ENCODE assay signal across 14 cellular contexts in the genomic region with DNA sequence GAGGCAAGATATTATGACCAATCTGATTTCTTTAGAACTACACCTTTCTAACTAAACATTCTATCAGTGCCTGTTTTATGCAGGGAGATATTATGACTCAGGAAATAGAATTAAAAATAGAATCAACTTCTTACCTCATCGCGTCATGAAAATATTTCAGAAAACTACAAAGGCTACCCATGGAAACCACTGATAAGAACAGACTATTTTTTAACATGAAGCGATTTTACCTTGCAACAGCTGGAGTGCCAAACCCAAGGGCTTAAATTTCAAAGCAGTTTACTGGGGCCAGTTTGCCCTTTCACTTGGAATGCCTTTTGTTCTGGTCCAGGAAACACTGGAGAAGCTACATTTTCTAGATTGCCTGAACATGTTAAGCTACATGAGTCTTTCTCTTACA.
DNase-seq lines count a peak whose midpoint lies in the region; ATAC-seq and TF ChIP-seq lines count a peak whose summit lies in the region.
"Had no signal": no experiment of that assay in that cellular context is flagged by ENCODE, and none has a peak within 500 bp of the region (broad histone marks: within the 10 kb centered on the region; RNA-seq: fewer than 3 reads in every experiment).

No MANE protein-coding gene starts in this region.

- H3K9ac ChIP-seq in endodermal cell (ENCODE audit: extremely low read depth, low read length, poor library complexity, severe bottlenecking): no peak overlapping the region
- no peak overlapping the region for H3K9ac ChIP-seq in neural progenitor cell

- H3K79me2 ChIP-seq in neural progenitor cell (ENCODE audit: low read depth): peaks cover 15% of the 10 kb centered on the region

- H3K4me2 ChIP-seq in neural progenitor cell: peak overlapping the region; percentile 50

- peak; percentile 19 for ATAC-seq in GM19351 (IDR thresholded peaks at IDR 0.05; ENCODE audit: unreplicated experiment)
- ATAC-seq in GM19455 (IDR thresholded peaks at IDR 0.05; ENCODE audit: unreplicated experiment): no peak
- ATAC-seq in GM18870 (IDR thresholded peaks at IDR 0.05; ENCODE audit: unreplicated experiment): no peak
- ATAC-seq: natural killer cell had no signal

- H3K36me3 Mint-ChIP-seq in endodermal cell (ENCODE audit: low read depth) (peaks cover 16% of the 10 kb centered on the region), neural progenitor cell (peaks cover 41% of the 10 kb centered on the region)
- H3K36me3 Mint-ChIP-seq: CD4-positive, alpha-beta memory T cell; natural killer cell had no signal

- H3K9me3 ChIP-seq in endodermal cell (ENCODE audit: control insufficient read depth, low read length) (no peaks in the 10 kb centered on the region), neural progenitor cell (ENCODE audit: low read depth) (no peaks in the 10 kb centered on the region)
- H3K9me3 ChIP-seq: vagina had no signal

- H3K36me3 ChIP-seq in endodermal cell (ENCODE audit: control insufficient read depth, insufficient read depth, low read length) (peaks cover 7% of the 10 kb centered on the region), neural progenitor cell (peaks cover 7% of the 10 kb centered on the region)

- H3K4me1 Mint-ChIP-seq in endodermal cell (peaks cover 22% of the 10 kb centered on the region), neural progenitor cell (peaks cover 24% of the 10 kb centered on the region)
- H3K4me1 Mint-ChIP-seq: CD4-positive, alpha-beta memory T cell had no signal

- H3K4me3 ChIP-seq in endodermal cell (ENCODE audit: low read length) (no peak overlapping the region), neural progenitor cell (peak overlapping the region; percentile 10)
- H3K4me3 ChIP-seq: vagina had no signal

- TF ChIP-seq CTCF in endodermal cell (conservative IDR thresholded peaks at IDR 0.05) (no peak), neural progenitor cell (IDR thresholded peaks at IDR 0.05) (no peak)

- peak overlapping the region; percentile 16 for H3K27ac ChIP-seq in endodermal cell (ENCODE audit: low read depth, low read length)
- peak overlapping the region; percentile 30 for H3K27ac ChIP-seq in neural progenitor cell
- H3K27ac ChIP-seq: vagina had no signal

- peaks cover 2% of the 10 kb centered on the region for H3F3A ChIP-seq in neural progenitor cell (ENCODE audit: low read depth)

- peak overlapping the region; percentile 77 for H3K27ac Mint-ChIP-seq in endodermal cell
- peak overlapping the region; percentile 22 for H3K27ac Mint-ChIP-seq in neural progenitor cell
- H3K27ac Mint-ChIP-seq: CD4-positive, alpha-beta memory T cell; natural killer cell had no signal

- no peak overlapping the region for H2AFZ ChIP-seq in neural progenitor cell (replicated peaks)

- no peaks in the 10 kb centered on the region for H3K27me3 Mint-ChIP-seq in endodermal cell (ENCODE audit: insufficient read depth)
- H3K27me3 Mint-ChIP-seq in neural progenitor cell (ENCODE audit: insufficient read depth, low read depth): no peaks in the 10 kb centered on the region
- H3K27me3 Mint-ChIP-seq: CD4-positive, alpha-beta memory T cell had no signal

- H3K9me3 Mint-ChIP-seq in endodermal cell (no peaks in the 10 kb centered on the region), neural progenitor cell (no peaks in the 10 kb centered on the region)
- H3K9me3 Mint-ChIP-seq: natural killer cell had no signal

- H3K4me3 Mint-ChIP-seq in endodermal cell: no peak overlapping the region
- H3K4me3 Mint-ChIP-seq in neural progenitor cell: no peak overlapping the region
- H3K4me3 Mint-ChIP-seq: CD4-positive, alpha-beta memory T cell; natural killer cell had no signal

- no peaks in the 10 kb centered on the region for H3K4me1 ChIP-seq in endodermal cell (ENCODE audit: control insufficient read depth, insufficient read depth, low read length)
- H3K4me1 ChIP-seq in neural progenitor cell: peaks cover 19% of the 10 kb centered on the region

- peaks cover 6% of the 10 kb centered on the region for H4K20me1 ChIP-seq in neural progenitor cell (ENCODE audit: low read depth)

- H3K27me3 ChIP-seq in endodermal cell (ENCODE audit: control insufficient read depth, insufficient read depth, low read length, poor library complexity, severe bottlenecking) (no peaks in the 10 kb centered on the region), neural progenitor cell (no peaks in the 10 kb centered on the region)
- H3K27me3 ChIP-seq: vagina had no signal

- peak; percentile 54 for DNase-seq in NCI-H226
- no peak for DNase-seq in endodermal cell
- DNase-seq in neural progenitor cell (ENCODE audit: low spot score): peak; percentile 59
- no peak for DNase-seq in stimulated activated CD4-positive, alpha-beta T cell treated with anti-CD3 and anti-CD28 coated beads, Interleukin-4, amount 100 ng/mL, for 24 hours
- DNase-seq in NCI-H748 treated with DMSO at 0.1 percent for 48 hours (lab: John Stamatoyannopoulos, UW): no peak
- DNase-seq: activated CD4-positive, alpha-beta T cell treated with anti-CD3 and anti-CD28 coated beads, Interleukin-2, amount 50 U/mL, for 48 hours; anterior cingulate cortex; CD4-positive, alpha-beta memory T cell; natural killer cell; NCI-H1436 had no signal

- 67 to 80% methylated on average over 1 to 3 of the region's 3 CpGs for WGBS in endodermal cell (ENCODE audit: insufficient coverage in 1 of 2, insufficient read length in 1 of 2), 2 experiments

Comparison
In these comparisons a context has a peak if more than half of its experiments do, and no peak if none do; other contexts are left out.
1. DNase-seq: peak in NCI-H226 (single experiment) and neural progenitor cell (single experiment); none in endodermal cell (single experiment), stimulated activated CD4-positive, alpha-beta T cell treated with anti-CD3 and anti-CD28 coated beads, Interleukin-4, amount 100 ng/mL, for 24 hours (single experiment) and NCI-H748 treated with DMSO at 0.1 percent for 48 hours (single experiment).